ENCODE assay signal across 8 cellular contexts in the genomic region with DNA sequence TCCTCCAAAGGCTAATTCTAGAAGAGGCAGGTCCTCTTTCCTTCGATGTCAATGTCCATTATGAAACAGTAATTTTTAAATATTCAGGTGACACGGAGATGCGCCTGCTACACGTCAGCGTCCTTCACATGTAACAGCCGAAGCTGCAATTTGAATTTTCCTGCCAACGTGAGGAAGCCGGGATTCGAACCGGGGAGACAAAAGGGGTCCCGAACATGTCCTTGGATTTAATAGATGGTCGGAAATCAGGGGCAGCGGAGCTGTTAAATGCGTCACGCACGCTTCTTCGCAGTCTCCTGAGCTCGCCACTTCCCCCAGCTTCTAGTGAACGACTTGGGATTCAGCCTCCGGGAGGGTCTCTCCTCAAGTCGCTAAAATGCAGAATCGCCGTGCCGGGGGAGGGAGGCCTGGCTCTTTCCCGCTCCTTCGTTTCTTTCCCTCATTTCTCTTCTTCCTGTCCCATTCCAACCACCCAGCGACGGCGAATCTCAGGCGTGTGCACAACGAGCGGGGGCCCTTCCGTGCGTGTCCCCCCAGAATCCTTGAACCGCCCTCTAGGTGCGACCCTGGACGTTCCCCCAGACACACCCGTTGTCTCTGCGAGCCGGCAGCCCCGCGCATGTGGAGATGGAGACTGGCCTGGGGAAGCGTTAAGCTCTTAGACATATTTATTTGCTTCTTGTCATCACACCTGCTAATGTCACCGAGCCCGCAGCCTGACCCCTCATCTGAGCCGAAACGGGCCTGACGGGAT. TPM values are rescaled to one million over a fixed set of nuclear protein-coding genes. Genes with fewer than 3 reads are reported as not detected.
DNase-seq lines count a peak whose midpoint lies in the region; ATAC-seq, FAIRE-seq and TF ChIP-seq lines count a peak whose summit lies in the region.

No MANE protein-coding gene starts in this region.

- H3K36me3 ChIP-seq in CD4-positive, CD25-positive, alpha-beta regulatory T cell (ENCODE audit: control insufficient read depth, insufficient read depth, low read length), result no peaks in the 10 kb centered on the region
- H3K36me3 ChIP-seq in H7 (replicated peaks; ENCODE audit: control insufficient read depth, insufficient read depth, low read length) (no peaks in the 10 kb centered on the region), astrocyte (ENCODE audit: insufficient read depth, low read length) (no peaks in the 10 kb centered on the region)

- H3K9me3 ChIP-seq in CD4-positive, CD25-positive, alpha-beta regulatory T cell (ENCODE audit: control insufficient read depth in 2 of 2, low read length in 2 of 2), result no peaks in the 10 kb centered on the region
- H3K9me3 ChIP-seq in astrocyte (ENCODE audit: insufficient read depth, low read depth, low read length), result no peaks in the 10 kb centered on the region

- H4K20me1 ChIP-seq in astrocyte (ENCODE audit: insufficient read depth, low read length), result peaks cover 30% of the 10 kb centered on the region

- ATAC-seq in CD4-positive, CD25-positive, alpha-beta regulatory T cell (ENCODE audit: low read depth in 2 of 2), result no peak
- ATAC-seq in naive B cell (ENCODE audit: low read depth in 2 of 2) (no peak), GM21367 (IDR thresholded peaks at IDR 0.05; ENCODE audit: unreplicated experiment) (no peak)

- peaks cover 23 to 59% (median 42%) of the 10 kb centered on the region in 4 donors for H3K4me1 Mint-ChIP-seq in CD4-positive, CD25-positive, alpha-beta regulatory T cell
- peaks cover 12% of the 10 kb centered on the region for H3K4me1 Mint-ChIP-seq in astrocyte (ENCODE audit: low read depth, unreplicated experiment)
- H3K4me1 Mint-ChIP-seq in naive B cell, result peaks cover 41 to 47% (median 47%) of the 10 kb centered on the region in 3 donors

- peaks cover 27% of the 10 kb centered on the region for H3K27me3 ChIP-seq in CD4-positive, CD25-positive, alpha-beta regulatory T cell (ENCODE audit: control insufficient read depth, insufficient read depth, low read length)
- H3K27me3 ChIP-seq in H7 (ENCODE audit: control insufficient read depth, insufficient read depth, low read length) (peaks cover 88% of the 10 kb centered on the region), astrocyte (ENCODE audit: insufficient read depth, low read length) (peaks cover 61% of the 10 kb centered on the region)

- FAIRE-seq in astrocyte (lab: Jason Lieb, UNC), result no peak

- no peak overlapping the region for H3K4me3 ChIP-seq in CD4-positive, CD25-positive, alpha-beta regulatory T cell (ENCODE audit: low read depth, low read length)
- H3K4me3 ChIP-seq in H7 (ENCODE audit: insufficient read depth, low read depth, low read length), result peak overlapping the region; percentile 26; the same call in 1 of the 2 replicates
- no peak overlapping the region for H3K4me3 ChIP-seq in astrocyte (ENCODE audit: insufficient read depth, low read depth, low read length)

- peaks cover 68% of the 10 kb centered on the region for H3K27me3 Mint-ChIP-seq in CD4-positive, CD25-positive, alpha-beta regulatory T cell
- H3K27me3 Mint-ChIP-seq in astrocyte (ENCODE audit: low read depth, unreplicated experiment) (peaks cover 51% of the 10 kb centered on the region), naive B cell (peaks cover 60 to 63% (median 60%) of the 10 kb centered on the region in 3 donors)

- peak overlapping the region; percentile 84 for H3K4me2 ChIP-seq in astrocyte (ENCODE audit: low read length)

- no peak overlapping the region for H3K9ac ChIP-seq in astrocyte (ENCODE audit: low read length)

- no peak for DNase-seq in CD4-positive, CD25-positive, alpha-beta regulatory T cell
- DNase-seq in H7, result peak; percentile 72
- no peak for DNase-seq in astrocyte (ENCODE audit: low read depth)
- DNase-seq in naive B cell, result no peak
- DNase-seq in DMS153 (lab: John Stamatoyannopoulos, UW), result no peak
- DNase-seq in OCI-M2 (lab: John Stamatoyannopoulos, UW; ENCODE audit: unreplicated experiment), result no peak
- no peak for DNase-seq in activated naive CD4-positive, alpha-beta T cell (lab: John Stamatoyannopoulos, UW)

- no peak overlapping the region for H3K27ac Mint-ChIP-seq in CD4-positive, CD25-positive, alpha-beta regulatory T cell
- H3K27ac Mint-ChIP-seq in astrocyte (ENCODE audit: unreplicated experiment), result peak overlapping the region; percentile 63
- H3K27ac Mint-ChIP-seq in naive B cell, result peak overlapping the region in 3 of 6 donors; percentile 7 to 95 (median 91)

- TF ChIP-seq CTCF in astrocyte (IDR thresholded peaks at IDR 0.05; ENCODE audit: insufficient read depth, low read depth, low read length), result no peak

- H3K4me3 Mint-ChIP-seq in CD4-positive, CD25-positive, alpha-beta regulatory T cell, result peak overlapping the region; percentile 74 to 96 (median 80)
- H3K4me3 Mint-ChIP-seq in astrocyte (ENCODE audit: unreplicated experiment) (peak overlapping the region; percentile 35), naive B cell (peak overlapping the region; percentile 52 to 87 (median 76))

- peaks cover 0 to 9% (median 0%) of the 10 kb centered on the region in 7 donors for H3K9me3 Mint-ChIP-seq in CD4-positive, CD25-positive, alpha-beta regulatory T cell
- H3K9me3 Mint-ChIP-seq in astrocyte (ENCODE audit: unreplicated experiment), result peaks cover 4% of the 10 kb centered on the region
- H3K9me3 Mint-ChIP-seq in naive B cell, result peaks cover 0 to 18% (median 2%) of the 10 kb centered on the region in 7 donors

- H3K4me1 ChIP-seq in CD4-positive, CD25-positive, alpha-beta regulatory T cell (ENCODE audit: control insufficient read depth, insufficient read depth, low read length, poor library complexity, severe bottlenecking), result peaks cover 70% of the 10 kb centered on the region
- H3K4me1 ChIP-seq in astrocyte (ENCODE audit: insufficient read depth, low read length), result peaks cover 22% of the 10 kb centered on the region

- H3K27ac ChIP-seq in CD4-positive, CD25-positive, alpha-beta regulatory T cell (ENCODE audit: insufficient read depth, low read length, poor library complexity, severe bottlenecking), result no peak overlapping the region
- H3K27ac ChIP-seq in astrocyte (ENCODE audit: low read depth, low read length), result no peak overlapping the region

- no peak overlapping the region for H2AFZ ChIP-seq in astrocyte (ENCODE audit: low read depth, low read length)

- peaks cover 16% of the 10 kb centered on the region for H3K79me2 ChIP-seq in astrocyte (ENCODE audit: insufficient read depth, low read length)

- no peaks in the 10 kb centered on the region for H3K36me3 Mint-ChIP-seq in CD4-positive, CD25-positive, alpha-beta regulatory T cell
- H3K36me3 Mint-ChIP-seq in astrocyte (ENCODE audit: low read depth, unreplicated experiment), result no peaks in the 10 kb centered on the region
- no peaks in the 10 kb centered on the region for H3K36me3 Mint-ChIP-seq in naive B cell

RNA-seq across cellular contexts. Expression of a gene that starts 1.3 kb away (rescaled TPM):
- total RNA-seq in CD4-positive, CD25-positive, alpha-beta regulatory T cell, result not detected
- not detected for polyA plus RNA-seq in CD4-positive, CD25-positive, alpha-beta regulatory T cell
- 3.7 and 6.8 TPM in 2 replicates for total RNA-seq in H7 (2014; rRNA removed; shearing (Covaris generic))
- total RNA-seq in astrocyte, result 2.8 and 2.9 TPM in 2 replicates
- under 1 TPM in 1 of 6 donors, not detected in 5; 0.17 TPM for polyA plus RNA-seq in naive B cell (ENCODE audit: low read depth in 6 of 6)
